18 cellular contexts compared by ENCODE assay signal in the genomic region with DNA sequence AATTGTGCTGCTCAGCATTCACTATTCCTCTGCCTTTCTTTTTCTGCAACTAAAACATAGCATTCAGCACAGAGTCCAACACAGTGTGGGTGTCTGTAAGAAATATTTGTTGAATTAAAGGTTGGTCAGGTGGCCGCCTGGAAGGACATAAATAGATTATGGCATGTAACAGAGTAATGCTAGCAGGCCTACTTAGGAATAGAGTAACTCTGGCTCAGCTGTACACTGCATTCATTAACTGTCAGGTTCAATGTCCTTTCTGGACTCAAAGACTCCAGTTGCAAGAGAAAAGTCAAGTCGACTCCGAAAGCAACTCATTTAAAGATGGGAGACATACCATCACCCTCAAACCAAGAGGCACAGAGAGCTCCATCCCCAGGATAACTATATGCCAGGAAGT.
A peak's percentile ranks its signal among the peaks of the same experiment; 100 is the strongest.
DNase-seq lines count a peak whose midpoint lies in the region; ATAC-seq, FAIRE-seq and TF ChIP-seq lines count a peak whose summit lies in the region.
"Had no signal": no experiment of that assay in that cellular context is flagged by ENCODE, and none has a peak within 500 bp of the region (broad histone marks: within the 10 kb centered on the region; RNA-seq: fewer than 3 reads in every experiment).

No MANE protein-coding gene starts in this region.

- TF ChIP-seq EP300 in HepG2 (IDR thresholded peaks at IDR 0.05; ENCODE audit: low read depth in 2 of 2, low read length in 2 of 2) (no peak), HepG2 (CRISPR knock-in tag; IDR thresholded peaks at IDR 0.05; ENCODE audit: borderline replicate concordance) (no peak)

- H3K4me3 ChIP-seq in right atrium auricular region (no peak overlapping the region), HepG2 (replicated peaks in 1 of 3; ENCODE audit: insufficient read depth in 1 of 3, low read depth in 2 of 3, low read length in 3 of 3) (no peak overlapping the region), skeletal muscle tissue (ENCODE audit: low read length in 3 of 3) (peak overlapping the region in 1 of 3 donors; percentile 4)
- H3K4me3 ChIP-seq: GM12878 had no signal

- no peak for TF ChIP-seq CTCF in right atrium auricular region (IDR thresholded peaks at IDR 0.05)
- no peak for TF ChIP-seq CTCF in HepG2 (CRISPR knock-in tag; IDR thresholded peaks at IDR 0.05)

- WGBS in HepG2 (ENCODE audit: low lambda C conversion rate): 0% methylated on average over 3 of the region's 3 CpGs

- intact Hi-C loops in left ventricle myocardium superior (cut with micrococcal nuclease) (no loop called here), HepG2 (cut with micrococcal nuclease; ENCODE audit: unreplicated experiment) (no loop called here)

- no peak for TF ChIP-seq RAD21 in HepG2 (CRISPR knock-in tag; IDR thresholded peaks at IDR 0.05)

- FAIRE-seq in HepG2 (lab: Jason Lieb, UNC): no peak
- FAIRE-seq: A204.1, GM12878, H1 had no signal

- no peak overlapping the region for H3K4me2 ChIP-seq in HepG2 (ENCODE audit: low read depth, low read length)

- no TSS peak for BruUV-seq in HepG2 (replicated peaks; lab: Mats Ljungman, UMichigan)

- ATAC-seq in left ventricle myocardium superior (peak; percentile 87), HepG2 (peak; percentile 66)
- ATAC-seq: GM12878 had no signal

- H2AFZ ChIP-seq in HepG2 (ENCODE audit: low read length): no peak overlapping the region

- H3K9me3 ChIP-seq in right atrium auricular region: no peaks in the 10 kb centered on the region
- H3K9me3 ChIP-seq in HepG2 (ENCODE audit: low read length): no peaks in the 10 kb centered on the region
- no peaks in the 10 kb centered on the region for H3K9me3 ChIP-seq in skeletal muscle tissue (ENCODE audit: control insufficient read depth in 3 of 3, low read length in 3 of 3)
- H3K9me3 ChIP-seq: BE2C had no signal

- no peak for DNase-seq in left ventricle myocardium superior
- no peak for DNase-seq in right atrium auricular region (ENCODE audit: low spot score)
- peak; percentile 42 for DNase-seq in SK-N-DZ (ENCODE audit: low spot score)
- DNase-seq in HepG2 (ENCODE audit: low spot score): no peak
- DNase-seq in NK-92 treated with Interleukin-12 subunit alpha and Interleukin-12 subunit beta, amount 100 ng/mL, for 24 hours (lab: John Stamatoyannopoulos, UW): no peak
- no peak for DNase-seq in COLO829 (ENCODE audit: low spot score)
- DNase-seq in stimulated activated naive CD4-positive, alpha-beta T cell treated with Interleukin-2 at 50 U/mL for 16 hours (lab: John Stamatoyannopoulos, UW): no peak
- DNase-seq: ACHN; BE2C; C1 segment of cervical spinal cord; CD4-positive, alpha-beta T cell; DMS79 treated with DMSO at 0.1 percent for 48 hours; GF-D8; H9 had no signal

- H4K20me1 ChIP-seq in HepG2 (ENCODE audit: insufficient read depth, low read length): no peaks in the 10 kb centered on the region

- H3K4me1 ChIP-seq in right atrium auricular region (peaks cover 0 to 7% of the 10 kb centered on the region in 2 donors), HepG2 (ENCODE audit: insufficient read depth, low read length) (peaks cover 30% of the 10 kb centered on the region), skeletal muscle tissue (ENCODE audit: control insufficient read depth in 3 of 3, insufficient read depth in 3 of 3, low read length in 3 of 3) (peaks cover 16 to 31% (median 22%) of the 10 kb centered on the region in 3 donors)
- H3K4me1 ChIP-seq: BE2C had no signal

- H3K27me3 ChIP-seq in right atrium auricular region: peaks cover 0 to 7% of the 10 kb centered on the region in 2 donors
- peaks cover 2 to 11% of the 10 kb centered on the region in 2 experiments; a peak in 4 of 5 replicates for H3K27me3 ChIP-seq in HepG2 (ENCODE audit: control insufficient read depth in 1 of 2, insufficient read depth in 2 of 2, low read length in 2 of 2)
- H3K27me3 ChIP-seq in skeletal muscle tissue (ENCODE audit: control insufficient read depth in 3 of 3, insufficient read depth in 3 of 3, low read length in 3 of 3): peaks cover 0 to 8% (median 5%) of the 10 kb centered on the region in 3 donors

- CTCF ChIA-PET in HepG2 (lab: Yijun Ruan, JAX; ENCODE audit: low intra/inter-chr PET ratio, low total read pairs): no interaction called here

- H3K27ac ChIP-seq in right atrium auricular region: no peak overlapping the region
- H3K27ac ChIP-seq in HepG2 (ENCODE audit: extremely low read length, insufficient read depth, low read length): no peak overlapping the region
- peak overlapping the region; percentile 87 for H3K27ac ChIP-seq in skeletal muscle tissue (ENCODE audit: low read depth, low read length)

- no peak for TF ChIP-seq POLR2A in HepG2 (IDR thresholded peaks at IDR 0.05; ENCODE audit: insufficient read depth in 1 of 2, low read depth in 2 of 2, low read length in 2 of 2)

- in situ Hi-C loops in HepG2 (cut with HindIII; ENCODE audit: extremely low pct_ligation_motif_present, low pct_unique_long_range_greater_than_20kb): no loop called here

- H3K9ac ChIP-seq in HepG2 (ENCODE audit: insufficient read depth, low read depth, low read length) (no peak overlapping the region), skeletal muscle tissue (ENCODE audit: low read depth in 1 of 3, low read length in 3 of 3) (peak overlapping the region in 1 of 3 donors; percentile 26)

- POLR2A ChIA-PET in HepG2 (lab: Yijun Ruan, JAX): interaction anchor here (1.7 kb wide), 1 partner anchor 13 kb away, joined by 15 read pairs; no protein-coding TSS in a partner anchor

- H3K36me3 ChIP-seq in right atrium auricular region (no peaks in the 10 kb centered on the region), HepG2 (replicated peaks in 1 of 2; ENCODE audit: control insufficient read depth in 1 of 2, insufficient read depth in 2 of 2, low read length in 2 of 2) (no peaks in the 10 kb centered on the region), skeletal muscle tissue (ENCODE audit: control insufficient read depth in 3 of 3, insufficient read depth in 3 of 3, low read length in 3 of 3) (no peaks in the 10 kb centered on the region)
- H3K36me3 ChIP-seq: BE2C had no signal

- H3K79me2 ChIP-seq in HepG2 (ENCODE audit: insufficient read depth, low read length): no peaks in the 10 kb centered on the region

TF ChIP-seq in HepG2, 621 proteins besides CTCF, POLR2A, EP300 and RAD21 (continues in another document):
- no peak for TF ChIP-seq REL (CRISPR knock-in tag; conservative IDR thresholded peaks at IDR 0.05)
- no peak for TF ChIP-seq ZNF788 (CRISPR knock-in tag; IDR thresholded peaks at IDR 0.05; ENCODE audit: borderline replicate concordance)
- TF ChIP-seq ZFP37 (CRISPR knock-in tag; IDR thresholded peaks at IDR 0.05; ENCODE audit: borderline replicate concordance): no peak
- TF ChIP-seq, protein P1, sequence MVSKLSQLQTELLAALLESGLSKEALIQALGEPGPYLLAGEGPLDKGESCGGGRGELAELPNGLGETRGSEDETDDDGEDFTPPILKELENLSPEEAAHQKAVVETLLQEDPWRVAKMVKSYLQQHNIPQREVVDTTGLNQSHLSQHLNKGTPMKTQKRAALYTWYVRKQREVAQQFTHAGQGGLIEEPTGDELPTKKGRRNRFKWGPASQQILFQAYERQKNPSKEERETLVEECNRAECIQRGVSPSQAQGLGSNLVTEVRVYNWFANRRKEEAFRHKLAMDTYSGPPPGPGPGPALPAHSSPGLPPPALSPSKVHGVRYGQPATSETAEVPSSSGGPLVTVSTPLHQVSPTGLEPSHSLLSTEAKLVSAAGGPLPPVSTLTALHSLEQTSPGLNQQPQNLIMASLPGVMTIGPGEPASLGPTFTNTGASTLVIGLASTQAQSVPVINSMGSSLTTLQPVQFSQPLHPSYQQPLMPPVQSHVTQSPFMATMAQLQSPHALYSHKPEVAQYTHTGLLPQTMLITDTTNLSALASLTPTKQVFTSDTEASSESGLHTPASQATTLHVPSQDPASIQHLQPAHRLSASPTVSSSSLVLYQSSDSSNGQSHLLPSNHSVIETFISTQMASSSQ (IDR thresholded peaks at IDR 0.05; ENCODE audit: low read depth): no peak
- TF ChIP-seq, protein P1 (CRISPR knock-in tag; IDR thresholded peaks at IDR 0.05; ENCODE audit: borderline replicate concordance): no peak
- TF ChIP-seq ZNF251 (CRISPR knock-in tag; IDR thresholded peaks at IDR 0.05): no peak
- TF ChIP-seq GLI4 (CRISPR knock-in tag; IDR thresholded peaks at IDR 0.05; ENCODE audit: borderline replicate concordance): no peak
- TF ChIP-seq ZSCAN20 (CRISPR knock-in tag; IDR thresholded peaks at IDR 0.05; ENCODE audit: borderline replicate concordance): no peak
- TF ChIP-seq, protein P2, sequence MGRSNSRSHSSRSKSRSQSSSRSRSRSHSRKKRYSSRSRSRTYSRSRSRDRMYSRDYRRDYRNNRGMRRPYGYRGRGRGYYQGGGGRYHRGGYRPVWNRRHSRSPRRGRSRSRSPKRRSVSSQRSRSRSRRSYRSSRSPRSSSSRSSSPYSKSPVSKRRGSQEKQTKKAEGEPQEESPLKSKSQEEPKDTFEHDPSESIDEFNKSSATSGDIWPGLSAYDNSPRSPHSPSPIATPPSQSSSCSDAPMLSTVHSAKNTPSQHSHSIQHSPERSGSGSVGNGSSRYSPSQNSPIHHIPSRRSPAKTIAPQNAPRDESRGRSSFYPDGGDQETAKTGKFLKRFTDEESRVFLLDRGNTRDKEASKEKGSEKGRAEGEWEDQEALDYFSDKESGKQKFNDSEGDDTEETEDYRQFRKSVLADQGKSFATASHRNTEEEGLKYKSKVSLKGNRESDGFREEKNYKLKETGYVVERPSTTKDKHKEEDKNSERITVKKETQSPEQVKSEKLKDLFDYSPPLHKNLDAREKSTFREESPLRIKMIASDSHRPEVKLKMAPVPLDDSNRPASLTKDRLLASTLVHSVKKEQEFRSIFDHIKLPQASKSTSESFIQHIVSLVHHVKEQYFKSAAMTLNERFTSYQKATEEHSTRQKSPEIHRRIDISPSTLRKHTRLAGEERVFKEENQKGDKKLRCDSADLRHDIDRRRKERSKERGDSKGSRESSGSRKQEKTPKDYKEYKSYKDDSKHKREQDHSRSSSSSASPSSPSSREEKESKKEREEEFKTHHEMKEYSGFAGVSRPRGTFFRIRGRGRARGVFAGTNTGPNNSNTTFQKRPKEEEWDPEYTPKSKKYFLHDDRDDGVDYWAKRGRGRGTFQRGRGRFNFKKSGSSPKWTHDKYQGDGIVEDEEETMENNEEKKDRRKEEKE (IDR thresholded peaks at IDR 0.05): no peak
